20 cellular contexts compared by ENCODE assay signal in the genomic region with DNA sequence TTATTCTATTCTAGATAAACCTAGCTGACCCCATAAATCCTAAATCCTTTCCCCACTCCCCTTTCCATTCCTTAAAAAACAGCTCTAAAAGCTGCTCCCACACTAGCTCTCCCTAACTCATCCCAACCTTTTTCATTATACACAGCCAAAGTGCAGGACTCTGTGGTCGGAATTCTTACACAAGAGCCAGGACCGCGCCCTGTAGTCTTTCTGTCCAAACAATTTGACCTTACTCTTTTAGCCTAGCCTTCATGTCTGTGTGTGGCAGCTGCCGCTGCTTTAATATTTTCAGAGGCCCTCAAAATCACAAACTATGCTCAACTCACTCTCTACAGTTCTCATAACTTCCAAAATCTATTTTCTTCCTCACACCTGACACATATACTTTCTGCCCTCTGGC. TPM values are rescaled to one million over a fixed set of nuclear protein-coding genes. Genes with fewer than 3 reads are reported as not detected.
"Had no signal": no experiment of that assay in that cellular context is flagged by ENCODE, and none has a peak within 500 bp of the region (broad histone marks: within the 10 kb centered on the region; RNA-seq: fewer than 3 reads in every experiment).

No MANE protein-coding gene starts in this region.

RNA-seq across cellular contexts. Expression of a gene that starts 19.0 kb away (rescaled TPM):
- total RNA-seq: left cardiac atrium, left lobe of liver, left ventricle myocardium inferior, left ventricle myocardium superior, lung microvascular endothelial cell, mesenteric fat pad, mononuclear cell, mucosa of descending colon had no signal
- polyA plus RNA-seq: hepatocyte, immature natural killer cell, liver had no signal

RNA-seq across cellular contexts. Expression of a gene that starts 59.0 kb away (rescaled TPM):
- total RNA-seq: hepatocyte, kidney, kidney epithelial cell, left colon, left lobe of liver, left ventricle myocardium superior, lower leg skin, lower lobe of right lung, lung, lung microvascular endothelial cell, mammary epithelial cell, mesenteric fat pad, mucosa of descending colon, mucosa of gallbladder had no signal
- polyA plus RNA-seq: hepatocyte, keratinocyte, liver, mammary epithelial cell had no signal
